In the genomic region with DNA sequence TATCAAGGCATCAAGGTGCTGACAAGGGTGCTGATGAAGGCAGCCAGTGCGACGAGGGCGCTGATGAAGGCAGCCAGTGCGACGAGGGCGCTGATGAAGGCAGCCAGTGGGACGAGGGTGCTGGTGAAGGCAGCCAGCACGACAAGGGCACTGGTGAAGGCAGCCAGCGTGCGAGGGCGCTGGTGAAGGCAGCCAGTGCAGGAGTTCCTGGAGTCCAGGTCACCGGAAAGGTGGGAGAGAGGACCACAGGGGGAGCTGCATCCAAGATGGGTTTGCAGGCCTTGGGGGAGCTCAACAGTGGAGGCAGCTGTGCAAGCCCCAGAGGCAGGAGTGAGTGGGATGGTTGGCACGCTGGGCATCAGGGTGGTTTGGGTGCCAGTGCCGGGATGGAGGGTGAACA, we compare ENCODE assay signal across 22 cellular contexts.
DNase-seq lines count a peak whose midpoint lies in the region; ATAC-seq and TF ChIP-seq lines count a peak whose summit lies in the region.
"Had no signal": no experiment of that assay in that cellular context is flagged by ENCODE, and none has a peak within 500 bp of the region (broad histone marks: within the 10 kb centered on the region; RNA-seq: fewer than 3 reads in every experiment).

No MANE protein-coding gene starts in this region.

- H2AFZ ChIP-seq in neuronal stem cell (ENCODE audit: low read length): no peak overlapping the region

- H3K79me1 ChIP-seq in neuronal stem cell (ENCODE audit: low read depth, low read length): no peaks in the 10 kb centered on the region

- no peak overlapping the region for H2BK120ac ChIP-seq in neuronal stem cell (ENCODE audit: low read depth, low read length)

- CTCF ChIA-PET in CD8-positive, alpha-beta T cell (lab: Charles Lee): interaction anchor here (1.3 kb wide), 1 partner anchor 13 kb away, joined by 3 read pairs; no protein-coding TSS in a partner anchor

- H4K91ac ChIP-seq in neuronal stem cell (ENCODE audit: low read depth, low read length, poor library complexity): no peak overlapping the region

- H3K4me1 Mint-ChIP-seq in stimulated activated naive CD8-positive, alpha-beta T cell treated with anti-CD3 and anti-CD28 coated beads, Interleukin-15, amount 100 ng/mL, for 72 hours: peaks cover 16% of the 10 kb centered on the region
- H3K4me1 Mint-ChIP-seq in CD8-positive, alpha-beta T cell (ENCODE audit: low read depth): peaks cover 15% of the 10 kb centered on the region
- H3K4me1 Mint-ChIP-seq: CD14-positive monocyte had no signal

- no peak overlapping the region for H3K14ac ChIP-seq in neuronal stem cell (ENCODE audit: low read length)

- no peak overlapping the region for H3K4ac ChIP-seq in neuronal stem cell (ENCODE audit: low read length)

- H4K8ac ChIP-seq in neuronal stem cell (ENCODE audit: low read depth, low read length): no peak overlapping the region

- H3K4me2 ChIP-seq in neuronal stem cell (ENCODE audit: insufficient read depth, low read length, poor library complexity, severe bottlenecking): no peak overlapping the region
- H3K4me2 ChIP-seq: BLaER1 had no signal

- no peak overlapping the region for H2BK12ac ChIP-seq in neuronal stem cell (ENCODE audit: low read length)

- peak overlapping the region; percentile 41 for H3K18ac ChIP-seq in neuronal stem cell (ENCODE audit: low read length)

- H3K27ac Mint-ChIP-seq in stimulated activated naive CD8-positive, alpha-beta T cell treated with anti-CD3 and anti-CD28 coated beads, Interleukin-15, amount 100 ng/mL, for 72 hours: no peak overlapping the region
- H3K27ac Mint-ChIP-seq in CD8-positive, alpha-beta T cell: no peak overlapping the region
- H3K27ac Mint-ChIP-seq: CD14-positive monocyte; CD4-positive, CD25-positive, alpha-beta regulatory T cell had no signal

- H3K27ac ChIP-seq in neuronal stem cell (replicated peaks; ENCODE audit: low read length): no peak overlapping the region
- no peak overlapping the region for H3K27ac ChIP-seq in CD8-positive, alpha-beta T cell (ENCODE audit: low read depth, low read length)
- H3K27ac ChIP-seq: 22Rv1, BLaER1 had no signal

- no peaks in the 10 kb centered on the region for H3K36me3 Mint-ChIP-seq in CD8-positive, alpha-beta T cell
- H3K36me3 Mint-ChIP-seq: CD14-positive monocyte; CD4-positive, alpha-beta memory T cell; CD4-positive, CD25-positive, alpha-beta regulatory T cell had no signal

- peak; percentile 7 for ATAC-seq in stimulated activated naive CD8-positive, alpha-beta T cell treated with anti-CD3 and anti-CD28 coated beads, Interleukin-15, amount 100 ng/mL, for 72 hours
- ATAC-seq in stimulated activated naive CD8-positive, alpha-beta T cell treated with anti-CD3 and anti-CD28 coated beads, Interleukin-15, Interleukin-2, amounts not matched to agents 100 U/mL and 50 U/mL, for 24 hours: no peak
- ATAC-seq in CD8-positive, alpha-beta T cell: no peak
- no peak for ATAC-seq in GM18517 (IDR thresholded peaks at IDR 0.05; ENCODE audit: unreplicated experiment)
- ATAC-seq: GM12878 had no signal

- H3K4me1 ChIP-seq in neuronal stem cell (ENCODE audit: control insufficient read depth in 2 of 2, insufficient read depth in 1 of 2, low read depth in 1 of 2, low read length in 2 of 2): peaks cover 5 to 8% of the 10 kb centered on the region in 2 donors
- H3K4me1 ChIP-seq in CD8-positive, alpha-beta T cell (ENCODE audit: insufficient read depth, low read length): no peaks in the 10 kb centered on the region
- H3K4me1 ChIP-seq: BE2C, Caco-2 had no signal

- no peak for DNase-seq in stimulated activated naive CD8-positive, alpha-beta T cell treated with anti-CD3 and anti-CD28 coated beads, Interleukin-15, amount 100 ng/mL, for 72 hours
- DNase-seq in stimulated activated naive CD8-positive, alpha-beta T cell treated with anti-CD3 and anti-CD28 coated beads, Interleukin-15, Interleukin-2, amounts not matched to agents 100 U/mL and 50 U/mL, for 24 hours: no peak
- no peak for DNase-seq in neuronal stem cell (ENCODE audit: low spot score)
- DNase-seq in CD8-positive, alpha-beta T cell: no peak
- DNase-seq: ACHN; BE2C; C1 segment of cervical spinal cord; Caco-2; Calu3; CD4-positive, alpha-beta memory T cell; CD4-positive, CD25-positive, alpha-beta regulatory T cell; DMS153; DMS53; DMS79; DND-41; EL; GDM1 had no signal

- POLR2A ChIA-PET in CD8-positive, alpha-beta T cell (lab: Charles Lee): no interaction called here

- no peak overlapping the region for H3K9ac ChIP-seq in neuronal stem cell (ENCODE audit: low read depth, low read length, poor library complexity)
- H3K9ac ChIP-seq: BLaER1 had no signal

- peaks cover 17 to 67% (median 46%) of the 10 kb centered on the region in 3 experiments for H3K27me3 ChIP-seq in neuronal stem cell (ENCODE audit: control insufficient read depth in 3 of 3, insufficient read depth in 3 of 3, low read depth in 1 of 3, low read length in 3 of 3)
- no peaks in the 10 kb centered on the region for H3K27me3 ChIP-seq in CD8-positive, alpha-beta T cell (ENCODE audit: insufficient read depth, low read length)

- H3K9me3 ChIP-seq in neuronal stem cell (replicated peaks in 1 of 2; ENCODE audit: control insufficient read depth in 2 of 2, insufficient read depth in 1 of 2, low read depth in 1 of 2, low read length in 2 of 2): no peaks in the 10 kb centered on the region
- H3K9me3 ChIP-seq in CD8-positive, alpha-beta T cell (ENCODE audit: low read length): no peaks in the 10 kb centered on the region
- H3K9me3 ChIP-seq: BE2C, Caco-2 had no signal

- intact Hi-C loops in CD8-positive, alpha-beta T cell (cut with DNase I, micrococcal nuclease): no loop called here

- WGBS in neuronal stem cell (ENCODE audit: extremely low coverage in 2 of 2, insufficient read length in 2 of 2, insufficient replicate concordance in 1 of 2), 2 donors: no CpG with 5 or more reads among the region's 14 CpGs

- no peak overlapping the region for H2AK5ac ChIP-seq in neuronal stem cell (ENCODE audit: low read depth, low read length)

- no peak overlapping the region for H2BK15ac ChIP-seq in neuronal stem cell (ENCODE audit: low read length)

- no peak for TF ChIP-seq CTCF in CD8-positive, alpha-beta T cell (IDR thresholded peaks at IDR 0.05)

- H3K36me3 ChIP-seq in neuronal stem cell (replicated peaks in 1 of 2; ENCODE audit: control insufficient read depth in 2 of 2, insufficient read depth in 2 of 2, low read length in 2 of 2): no peaks in the 10 kb centered on the region
- H3K36me3 ChIP-seq in CD8-positive, alpha-beta T cell (ENCODE audit: insufficient read depth, low read length): no peaks in the 10 kb centered on the region
- H3K36me3 ChIP-seq: BE2C, BLaER1 had no signal

- peaks cover 50% of the 10 kb centered on the region for H3K27me3 Mint-ChIP-seq in stimulated activated naive CD8-positive, alpha-beta T cell treated with anti-CD3 and anti-CD28 coated beads, Interleukin-15, amount 100 ng/mL, for 72 hours
- H3K27me3 Mint-ChIP-seq in CD8-positive, alpha-beta T cell (ENCODE audit: low read depth): peaks cover 35% of the 10 kb centered on the region

- no peak overlapping the region for H3K4me3 ChIP-seq in neuronal stem cell (ENCODE audit: low read length in 2 of 2)
- H3K4me3 ChIP-seq in CD8-positive, alpha-beta T cell (ENCODE audit: low read depth, low read length): no peak overlapping the region
- H3K4me3 ChIP-seq: BLaER1, GM12878 had no signal

- peak overlapping the region; percentile 26 for H3K23ac ChIP-seq in neuronal stem cell (ENCODE audit: low read depth, low read length, poor library complexity)

- H3K9me3 Mint-ChIP-seq in stimulated activated naive CD8-positive, alpha-beta T cell treated with anti-CD3 and anti-CD28 coated beads, Interleukin-15, amount 100 ng/mL, for 72 hours: no peaks in the 10 kb centered on the region
- H3K9me3 Mint-ChIP-seq in CD8-positive, alpha-beta T cell: no peaks in the 10 kb centered on the region
- H3K9me3 Mint-ChIP-seq: CD4-positive, alpha-beta memory T cell had no signal

- H2BK5ac ChIP-seq in neuronal stem cell (ENCODE audit: low read length): no peak overlapping the region

- no peak overlapping the region for H3K4me3 Mint-ChIP-seq in stimulated activated naive CD8-positive, alpha-beta T cell treated with anti-CD3 and anti-CD28 coated beads, Interleukin-15, amount 100 ng/mL, for 72 hours
- H3K4me3 Mint-ChIP-seq in CD8-positive, alpha-beta T cell: no peak overlapping the region
- H3K4me3 Mint-ChIP-seq: CD4-positive, alpha-beta memory T cell had no signal
